Comparison of ENCODE assay signal across 8 cellular contexts in genomic region chr14:103576371-103577024, GRCh38. TPM values are rescaled to one million over a fixed set of nuclear protein-coding genes. Genes with fewer than 3 reads are reported as not detected.
DNase-seq lines count a peak whose midpoint lies in the region; ATAC-seq and TF ChIP-seq lines count a peak whose summit lies in the region.

No MANE protein-coding gene starts in this region.

- CTCF ChIA-PET in activated CD4-positive, alpha-beta memory T cell treated with anti-CD3 and anti-CD28 coated beads, Interleukin-2, amount 10 ng/mL, durations not matched to agents 7 days and 5 days (lab: Charles Lee), result no interaction called here

- no peaks in the 10 kb centered on the region for H3K27me3 Mint-ChIP-seq in activated CD4-positive, alpha-beta memory T cell treated with anti-CD3 and anti-CD28 coated beads, Interleukin-2, amount 10 ng/mL, durations not matched to agents 7 days and 5 days

- H3K4me3 Mint-ChIP-seq in activated CD4-positive, alpha-beta memory T cell treated with anti-CD3 and anti-CD28 coated beads, Interleukin-2, amount 10 ng/mL, durations not matched to agents 7 days and 5 days, result no peak overlapping the region

- H3K27me3 ChIP-seq in brain microvascular endothelial cell (replicated peaks), result no peaks in the 10 kb centered on the region

- H3K9me3 Mint-ChIP-seq in activated CD4-positive, alpha-beta memory T cell treated with anti-CD3 and anti-CD28 coated beads, Interleukin-2, amount 10 ng/mL, durations not matched to agents 7 days and 5 days, result no peaks in the 10 kb centered on the region

- peaks cover 27% of the 10 kb centered on the region for H3K36me3 Mint-ChIP-seq in activated CD4-positive, alpha-beta memory T cell treated with anti-CD3 and anti-CD28 coated beads, Interleukin-2, amount 10 ng/mL, durations not matched to agents 7 days and 5 days (ENCODE audit: low read depth)

- H3K4me3 ChIP-seq in brain microvascular endothelial cell (ENCODE audit: low read depth, low read length) (no peak overlapping the region), skeletal muscle cell (ENCODE audit: low read depth, low read length) (no peak overlapping the region)

- ATAC-seq in GM18861 (IDR thresholded peaks at IDR 0.05; ENCODE audit: unreplicated experiment) (no peak), HG02798 (IDR thresholded peaks at IDR 0.05; ENCODE audit: poor library complexity, unreplicated experiment) (no peak)

- TF ChIP-seq CTCF in AG09319 (IDR thresholded peaks at IDR 0.05; ENCODE audit: low read depth, low read length) (no peak), brain microvascular endothelial cell (IDR thresholded peaks at IDR 0.05; ENCODE audit: low read depth, low read length, missing control alignments) (no peak)

- H3K27ac Mint-ChIP-seq in activated CD4-positive, alpha-beta memory T cell treated with anti-CD3 and anti-CD28 coated beads, Interleukin-2, amount 10 ng/mL, durations not matched to agents 7 days and 5 days, result no peak overlapping the region

- DNase-seq in AG09319 (ENCODE audit: extremely low read depth, low read depth), result peak; percentile 80
- peak in 2 of 3 experiments; percentile 72 to 83 for DNase-seq in NCI-H1417 (lab: John Stamatoyannopoulos, UW)
- DNase-seq in brain microvascular endothelial cell, result peak; percentile 73
- peak; percentile 81 for DNase-seq in iPS-NIHi11 (ENCODE audit: low spot score)
- peak; percentile 51 for DNase-seq in skeletal muscle cell (ENCODE audit: low read depth)
- DNase-seq in activated CD4-positive, alpha-beta memory T cell treated with anti-CD3 and anti-CD28 coated beads, Interleukin-2, amount 10 ng/mL, durations not matched to agents 7 days and 5 days, result no peak

- no peaks in the 10 kb centered on the region for H3K4me1 Mint-ChIP-seq in activated CD4-positive, alpha-beta memory T cell treated with anti-CD3 and anti-CD28 coated beads, Interleukin-2, amount 10 ng/mL, durations not matched to agents 7 days and 5 days

- in situ Hi-C loops in brain microvascular endothelial cell (cut with HindIII; ENCODE audit: low pct_ligation_motif_present, low sequenced_read_pairs), result no loop called here

- POLR2A ChIA-PET in activated CD4-positive, alpha-beta memory T cell treated with anti-CD3 and anti-CD28 coated beads, Interleukin-2, amount 10 ng/mL, durations not matched to agents 7 days and 5 days (lab: Charles Lee), result no interaction called here

- H3K27ac ChIP-seq in brain microvascular endothelial cell, result no peak overlapping the region

- H3K36me3 ChIP-seq in brain microvascular endothelial cell (replicated peaks), result peaks cover 29% of the 10 kb centered on the region

RNA-seq across cellular contexts. Expression of gene COA8, which starts 13.7 kb away (rescaled TPM):
- total RNA-seq in activated CD4-positive, alpha-beta memory T cell treated with anti-CD3 and anti-CD28 coated beads, Interleukin-2, amount 10 ng/mL, durations not matched to agents 7 days and 5 days, result 10 to 100 TPM; 27.5 to 31.0 TPM

RNA-seq across cellular contexts. Expression of gene BAG5, which starts 14.0 kb away (rescaled TPM):
- 10 to 100 TPM; 29.1 to 29.9 TPM for total RNA-seq in activated CD4-positive, alpha-beta memory T cell treated with anti-CD3 and anti-CD28 coated beads, Interleukin-2, amount 10 ng/mL, durations not matched to agents 7 days and 5 days

RNA-seq across cellular contexts. Expression of gene TRMT61A, which starts 47.5 kb away (rescaled TPM):
- 1 to 10 TPM; 4.5 to 5.1 TPM for total RNA-seq in activated CD4-positive, alpha-beta memory T cell treated with anti-CD3 and anti-CD28 coated beads, Interleukin-2, amount 10 ng/mL, durations not matched to agents 7 days and 5 days

RNA-seq across cellular contexts. Expression of gene KLC1, which starts 52.5 kb away (rescaled TPM):
- total RNA-seq in activated CD4-positive, alpha-beta memory T cell treated with anti-CD3 and anti-CD28 coated beads, Interleukin-2, amount 10 ng/mL, durations not matched to agents 7 days and 5 days, result 100 to 1,000 TPM; 152 to 160 TPM

RNA-seq across cellular contexts. Expression of gene CKB, which starts 53.9 kb away (rescaled TPM):
- 1 to 10 TPM; 3.8 to 5.5 TPM for total RNA-seq in activated CD4-positive, alpha-beta memory T cell treated with anti-CD3 and anti-CD28 coated beads, Interleukin-2, amount 10 ng/mL, durations not matched to agents 7 days and 5 days
